In genomic region chr2:205814039-205814364, GRCh38 we compare ENCODE assay signal across 12 cellular contexts.
DNase-seq lines count a peak whose midpoint lies in the region; ATAC-seq, FAIRE-seq and TF ChIP-seq lines count a peak whose summit lies in the region.
"Had no signal": no experiment of that assay in that cellular context is flagged by ENCODE, and none has a peak within 500 bp of the region (broad histone marks: within the 10 kb centered on the region; RNA-seq: fewer than 3 reads in every experiment).

No MANE protein-coding gene starts in this region.

- H3K27ac Mint-ChIP-seq in activated CD8-positive, alpha-beta T cell treated with anti-CD3 and anti-CD28 coated beads, Interleukin-2, amount 10 ng/mL, durations not matched to agents 7 days and 5 days: no peak overlapping the region

- CTCF ChIA-PET in activated CD8-positive, alpha-beta T cell treated with anti-CD3 and anti-CD28 coated beads, Interleukin-2, amount 10 ng/mL, durations not matched to agents 7 days and 5 days (lab: Charles Lee): interaction anchor here (0.9 to 1.2 kb wide), 2 partner anchors 37 to 79 kb away, joined by 3 read pairs; no protein-coding TSS in a partner anchor

- no peaks in the 10 kb centered on the region for H3K27me3 ChIP-seq in RWPE2 (ENCODE audit: insufficient read depth, poor library complexity, severe bottlenecking)
- no peaks in the 10 kb centered on the region for H3K27me3 ChIP-seq in keratinocyte (ENCODE audit: control insufficient read depth, extremely low read depth, insufficient read depth, low read length)
- H3K27me3 ChIP-seq: BLaER1 treated with 17β-estradiol and CSF1 and Interleukin-3, amounts not matched to agents 10 nM and 100 nM had no signal

- no peaks in the 10 kb centered on the region for H3K9me3 ChIP-seq in RWPE2 (ENCODE audit: severe bottlenecking)
- H3K9me3 ChIP-seq in keratinocyte (ENCODE audit: control insufficient read depth, low read depth, low read length): no peaks in the 10 kb centered on the region
- H3K9me3 ChIP-seq: BLaER1 treated with 17β-estradiol and CSF1 and Interleukin-3, amounts not matched to agents 10 nM and 100 nM had no signal

- FAIRE-seq in keratinocyte (lab: Jason Lieb, UNC): no peak

- H3K27me3 Mint-ChIP-seq in activated CD8-positive, alpha-beta T cell treated with anti-CD3 and anti-CD28 coated beads, Interleukin-2, amount 10 ng/mL, durations not matched to agents 7 days and 5 days (ENCODE audit: low read depth): peaks cover 7% of the 10 kb centered on the region

- DNase-seq in NCI-H748 (lab: John Stamatoyannopoulos, UW; ENCODE audit: unreplicated experiment): peak; percentile 57
- DNase-seq in NCI-H748 treated with DMSO at 0.1 percent for 48 hours (lab: John Stamatoyannopoulos, UW): no peak
- no peak for DNase-seq in RWPE2 (ENCODE audit: low spot score)
- peak; percentile 56 for DNase-seq in keratinocyte (ENCODE audit: low read depth, low spot score)
- no peak for DNase-seq in activated CD4-positive, alpha-beta T cell treated with anti-CD3 and anti-CD28 coated beads, Interleukin-2, amount 50 U/mL, for 1 hour
- DNase-seq in activated CD8-positive, alpha-beta T cell treated with anti-CD3 and anti-CD28 coated beads, Interleukin-2, amount 10 ng/mL, durations not matched to agents 7 days and 5 days: no peak
- no peak for DNase-seq in NCI-H187 (lab: John Stamatoyannopoulos, UW)
- DNase-seq: 8988T, NCI-H1436, NCI-H446 treated with DMSO at 0.1 percent for 48 hours had no signal

- no peak overlapping the region for H3K4me3 Mint-ChIP-seq in activated CD8-positive, alpha-beta T cell treated with anti-CD3 and anti-CD28 coated beads, Interleukin-2, amount 10 ng/mL, durations not matched to agents 7 days and 5 days

- no peak for TF ChIP-seq CTCF in RWPE2 (IDR thresholded peaks at IDR 0.05; ENCODE audit: poor library complexity, severe bottlenecking)
- peak in 1 of 3 experiments; percentile 10 for TF ChIP-seq CTCF in keratinocyte (optimal IDR thresholded peaks at IDR 0.05 in 1 of 3, IDR thresholded peaks at IDR 0.05 in 1 of 3, conservative IDR thresholded peaks at IDR 0.05 in 1 of 3; ENCODE audit: extremely low read depth in 1 of 3, insufficient read depth in 2 of 3, low read length in 3 of 3)

- ATAC-seq in HG03432 (IDR thresholded peaks at IDR 0.05; ENCODE audit: unreplicated experiment) (peak; percentile 12), RWPE2 (ENCODE audit: low read depth) (peak; percentile 56)
- ATAC-seq in activated CD8-positive, alpha-beta T cell treated with anti-CD3 and anti-CD28 coated beads, Interleukin-2, amount 10 ng/mL, durations not matched to agents 7 days and 5 days: no peak

- no peaks in the 10 kb centered on the region for H3K9me1 ChIP-seq in keratinocyte (ENCODE audit: control insufficient read depth, extremely low read depth, insufficient read depth, low read length)

- no peaks in the 10 kb centered on the region for H3K79me2 ChIP-seq in keratinocyte (ENCODE audit: control insufficient read depth, insufficient read depth, low read length)

- dilution Hi-C loops in keratinocyte (cut with MboI; ENCODE audit: extremely low pct_ligation_motif_present, low sequenced_read_pairs): no loop called here

- no peak overlapping the region for H3K4me3 ChIP-seq in RWPE2 (ENCODE audit: severe bottlenecking)
- H3K4me3 ChIP-seq in keratinocyte (ENCODE audit: control insufficient read depth in 2 of 3, extremely low read depth in 1 of 3, insufficient read depth in 2 of 3, low read depth in 1 of 3, low read length in 3 of 3): peak overlapping the region in 1 of 3 experiments; percentile 9
- H3K4me3 ChIP-seq: BLaER1 treated with 17β-estradiol and CSF1 and Interleukin-3, amounts not matched to agents 10 nM and 100 nM had no signal

- H3K36me3 Mint-ChIP-seq in activated CD8-positive, alpha-beta T cell treated with anti-CD3 and anti-CD28 coated beads, Interleukin-2, amount 10 ng/mL, durations not matched to agents 7 days and 5 days (ENCODE audit: low read depth): no peaks in the 10 kb centered on the region

- peak overlapping the region; percentile 39 for H2AFZ ChIP-seq in keratinocyte (ENCODE audit: control insufficient read depth, low read length)

- H3K4me1 ChIP-seq in RWPE2 (ENCODE audit: insufficient read depth, poor library complexity, severe bottlenecking) (no peaks in the 10 kb centered on the region), keratinocyte (ENCODE audit: control insufficient read depth, extremely low read depth, insufficient read depth, low read length) (peaks cover 9% of the 10 kb centered on the region)

- POLR2A ChIA-PET in activated CD8-positive, alpha-beta T cell treated with anti-CD3 and anti-CD28 coated beads, Interleukin-2, amount 10 ng/mL, durations not matched to agents 7 days and 5 days (lab: Charles Lee): no interaction called here

- no peaks in the 10 kb centered on the region for H4K20me1 ChIP-seq in keratinocyte (ENCODE audit: control insufficient read depth, extremely low read depth, insufficient read depth, low read length)
- H4K20me1 ChIP-seq: BLaER1 treated with 17β-estradiol and CSF1 and Interleukin-3, amounts not matched to agents 10 nM and 100 nM had no signal

- no peak overlapping the region for H3K27ac ChIP-seq in RWPE2 (ENCODE audit: poor library complexity, severe bottlenecking)
- H3K27ac ChIP-seq in keratinocyte (ENCODE audit: control insufficient read depth, insufficient read depth, low read length): no peak overlapping the region
- H3K27ac ChIP-seq: BLaER1 treated with 17β-estradiol and CSF1 and Interleukin-3, amounts not matched to agents 10 nM and 100 nM had no signal

- no peaks in the 10 kb centered on the region for H3K4me1 Mint-ChIP-seq in activated CD8-positive, alpha-beta T cell treated with anti-CD3 and anti-CD28 coated beads, Interleukin-2, amount 10 ng/mL, durations not matched to agents 7 days and 5 days (ENCODE audit: low read depth)

- no peak overlapping the region for H3K9ac ChIP-seq in keratinocyte (ENCODE audit: control insufficient read depth, extremely low read depth, insufficient read depth, low read length)
- H3K9ac ChIP-seq: BLaER1 treated with 17β-estradiol and CSF1 and Interleukin-3, amounts not matched to agents 10 nM and 100 nM had no signal

- H3K36me3 ChIP-seq in RWPE2 (ENCODE audit: low read depth): no peaks in the 10 kb centered on the region
- no peaks in the 10 kb centered on the region for H3K36me3 ChIP-seq in keratinocyte (ENCODE audit: control insufficient read depth in 2 of 2, extremely low read depth in 1 of 2, insufficient read depth in 2 of 2, low read length in 2 of 2)
- H3K36me3 ChIP-seq: BLaER1 treated with 17β-estradiol and CSF1 and Interleukin-3, amounts not matched to agents 10 nM and 100 nM had no signal

- H3K9me3 Mint-ChIP-seq in activated CD8-positive, alpha-beta T cell treated with anti-CD3 and anti-CD28 coated beads, Interleukin-2, amount 10 ng/mL, durations not matched to agents 7 days and 5 days (ENCODE audit: insufficient read depth): no peaks in the 10 kb centered on the region

- peak overlapping the region; percentile 23 for H3K4me2 ChIP-seq in keratinocyte (ENCODE audit: control insufficient read depth, extremely low read depth, insufficient read depth, low read depth, low read length)
- H3K4me2 ChIP-seq: BLaER1 treated with 17β-estradiol and CSF1 and Interleukin-3, amounts not matched to agents 10 nM and 100 nM had no signal

Comparison
In these comparisons a context has a peak if more than half of its experiments do, and no peak if none do; other contexts are left out.
1. DNase-seq: peak in NCI-H748 (single experiment) and keratinocyte (single experiment); none in NCI-H748 treated with DMSO at 0.1 percent for 48 hours (single experiment), RWPE2 (single experiment), activated CD4-positive, alpha-beta T cell treated with anti-CD3 and anti-CD28 coated beads, Interleukin-2, amount 50 U/mL, for 1 hour (single experiment), activated CD8-positive, alpha-beta T cell treated with anti-CD3 and anti-CD28 coated beads, Interleukin-2, amount 10 ng/mL, durations not matched to agents 7 days and 5 days (single experiment) and NCI-H187 (0 of 2).